In genomic region chr6:24504274-24504641, GRCh38 we compare ENCODE assay signal across 25 cellular contexts.
"Had no signal": no experiment of that assay in that cellular context is flagged by ENCODE, and none has a peak within 500 bp of the region (broad histone marks: within the 10 kb centered on the region; RNA-seq: fewer than 3 reads in every experiment).

No MANE protein-coding gene starts in this region.

- H3K27me3 ChIP-seq: gastrocnemius medialis, heart left ventricle, neutrophil, tibial nerve, vagina had no signal

- H3K9me3 Mint-ChIP-seq: natural killer cell had no signal

- H3K27me3 Mint-ChIP-seq: activated CD4-positive, alpha-beta T cell treated with anti-CD3 and anti-CD28 coated beads for 36 hours; activated CD8-positive, alpha-beta T cell treated with anti-CD3 and anti-CD28 coated beads for 36 hours; activated naive CD8-positive, alpha-beta T cell; T-helper 17 cell had no signal

- ATAC-seq: activated CD4-positive, alpha-beta T cell treated with anti-CD3 and anti-CD28 coated beads for 36 hours; activated CD8-positive, alpha-beta T cell treated with anti-CD3 and anti-CD28 coated beads for 36 hours; activated T-cell treated with anti-CD3 and anti-CD28 coated beads, Interleukin-2, amount 50 U/mL, for 72 hours; gastrocnemius medialis; heart left ventricle; left cardiac atrium; natural killer cell; right cardiac atrium; T-helper 17 cell had no signal

- FAIRE-seq: endothelial cell of umbilical vein, small intestine had no signal

- H3K36me3 Mint-ChIP-seq: natural killer cell had no signal

- H3K4me1 Mint-ChIP-seq: natural killer cell had no signal

- H3K36me3 ChIP-seq: neutrophil had no signal

- DNase-seq: activated CD4-positive, alpha-beta T cell treated with anti-CD3 and anti-CD28 coated beads for 36 hours; activated CD8-positive, alpha-beta memory T cell treated with anti-CD3 and anti-CD28 coated beads, Interleukin-2, amount 50 U/mL, for 48 hours; activated CD8-positive, alpha-beta T cell treated with anti-CD3 and anti-CD28 coated beads for 36 hours; activated gamma-delta T cell treated with Interleukin-2 at 50 U/mL for 16 hours; activated T-cell treated with anti-CD3 and anti-CD28 coated beads, Interleukin-2, amount 50 U/mL, for 72 hours; amniotic stem cell; central memory CD4-positive, alpha-beta T cell; effector CD4-positive, alpha-beta T cell; gastrocnemius medialis; heart left ventricle; left cardiac atrium; mesenchymal stem cell; natural killer cell; stimulated activated CD4-positive, alpha-beta T cell treated with anti-CD3 and anti-CD28 coated beads, Interleukin-4, amount 100 ng/mL, for 24 hours; stimulated activated naive CD4-positive, alpha-beta T cell treated with Interleukin-2 at 50 U/mL for 16 hours; substantia nigra; T-helper 17 cell had no signal

- H3K4me3 Mint-ChIP-seq: activated CD4-positive, alpha-beta T cell treated with anti-CD3 and anti-CD28 coated beads for 36 hours; activated CD8-positive, alpha-beta T cell treated with anti-CD3 and anti-CD28 coated beads for 36 hours; activated naive CD8-positive, alpha-beta T cell; activated T-cell treated with anti-CD3 and anti-CD28 coated beads, Interleukin-2, amount 50 U/mL, for 72 hours; natural killer cell; T-helper 17 cell had no signal

- H3K4me3 ChIP-seq: coronary artery, gastrocnemius medialis, heart left ventricle, tibial nerve, vagina had no signal

- H3K27ac Mint-ChIP-seq: activated CD4-positive, alpha-beta T cell treated with anti-CD3 and anti-CD28 coated beads for 36 hours; activated CD8-positive, alpha-beta T cell treated with anti-CD3 and anti-CD28 coated beads for 36 hours; activated naive CD8-positive, alpha-beta T cell; activated T-cell treated with anti-CD3 and anti-CD28 coated beads, Interleukin-2, amount 50 U/mL, for 72 hours; natural killer cell; T-helper 17 cell had no signal
